In genomic region chr1:45095450-45095849, GRCh38 we compare ENCODE assay signal across 36 cellular contexts.
"Had no signal": no experiment of that assay in that cellular context is flagged by ENCODE, and none has a peak within 500 bp of the region (broad histone marks: within the 10 kb centered on the region; RNA-seq: fewer than 3 reads in every experiment).

No MANE protein-coding gene starts in this region.

- H3K9me3 ChIP-seq: adrenal gland, body of pancreas, breast epithelium had no signal

- FAIRE-seq: astrocyte, colon, TTC549 had no signal

- H3K4me3 ChIP-seq: adrenal gland, body of pancreas, breast epithelium had no signal

- H3K27me3 ChIP-seq: adrenal gland, body of pancreas, brain microvascular endothelial cell, breast epithelium had no signal

- H3K4me1 ChIP-seq: body of pancreas, breast epithelium had no signal

- DNase-seq: activated CD4-positive, alpha-beta memory T cell treated with anti-CD3 and anti-CD28 coated beads for 36 hours; activated CD4-positive, alpha-beta T cell treated with anti-CD3 and anti-CD28 coated beads for 1 hour; activated CD4-positive, alpha-beta T cell treated with anti-CD3 and anti-CD28 coated beads for 36 hours; activated CD4-positive, alpha-beta T cell treated with anti-CD3 and anti-CD28 coated beads, Interleukin-2, amount 10 ng/mL, durations not matched to agents 24 days and 14 days; activated CD4-positive, alpha-beta T cell treated with anti-CD3 and anti-CD28 coated beads, Interleukin-2, amount 50 U/mL, for 1 hour; activated CD4-positive, alpha-beta T cell treated with anti-CD3 and anti-CD28 coated beads, Interleukin-2, amount 50 U/mL, for 4 hours; activated CD4-positive, CD25-positive, alpha-beta regulatory T cell; activated CD8-positive, alpha-beta memory T cell treated with anti-CD3 and anti-CD28 coated beads, Interleukin-2, amount 50 U/mL, for 4 hours; activated CD8-positive, alpha-beta T cell treated with anti-CD3 and anti-CD28 coated beads for 36 hours; activated effector memory CD4-positive, alpha-beta T cell treated with anti-CD3 and anti-CD28 coated beads, Interleukin-2, amount 50 U/mL, for 16 hours; activated gamma-delta T cell treated with Interleukin-2 at 50 U/mL for 16 hours; activated naive CD4-positive, alpha-beta T cell; activated naive CD4-positive, alpha-beta T cell treated with anti-CD3 and anti-CD28 coated beads for 36 hours; activated naive CD4-positive, alpha-beta T cell treated with anti-CD3 and anti-CD28 coated beads, Interleukin-2, amount 50 U/mL, for 16 hours; activated naive CD8-positive, alpha-beta T cell treated with anti-CD3 and anti-CD28 coated beads for 36 hours; activated T-cell treated with anti-CD3 and anti-CD28 coated beads for 4 hours; activated T-cell treated with anti-CD3 and anti-CD28 coated beads, Interleukin-2, amount 50 U/mL, for 1 hour; activated T-cell treated with anti-CD3 and anti-CD28 coated beads, Interleukin-2, amount 50 U/mL, for 4 hours; activated T-cell treated with anti-CD3 and anti-CD28 coated beads, Interleukin-2, amount 50 U/mL, for 72 hours; adrenal gland; amniotic stem cell; aorta; body of pancreas; brain microvascular endothelial cell; central memory CD4-positive, alpha-beta T cell; T-helper 2 cell; T-helper 9 cell; WERI-Rb-1 had no signal

- H3K27ac ChIP-seq: adrenal gland, body of pancreas, brain microvascular endothelial cell, breast epithelium, WERI-Rb-1 had no signal

- H3K36me3 ChIP-seq: adrenal gland, brain microvascular endothelial cell, breast epithelium, WERI-Rb-1 had no signal

- ATAC-seq: activated CD4-positive, alpha-beta T cell treated with anti-CD3 and anti-CD28 coated beads for 36 hours; activated CD4-positive, CD25-positive, alpha-beta regulatory T cell treated with anti-CD3 and anti-CD28 coated beads, Interleukin-2, amount 50 U/mL, for 24 hours; activated CD8-positive, alpha-beta T cell treated with anti-CD3 and anti-CD28 coated beads for 36 hours; activated naive CD4-positive, alpha-beta T cell treated with anti-CD3 and anti-CD28 coated beads, Interleukin-2, amount 50 U/mL, for 72 hours; activated T-cell treated with anti-CD3 and anti-CD28 coated beads, Interleukin-2, amount 50 U/mL, for 4 hours; activated T-cell treated with anti-CD3 and anti-CD28 coated beads, Interleukin-2, amount 50 U/mL, for 72 hours; activated T-helper 17 cell treated with anti-CD3 and anti-CD28 coated beads, Interleukin-2, amount 50 U/mL, for 72 hours; body of pancreas; WTC11 had no signal
